ENCODE assay signal across 31 cellular contexts in the genomic region with DNA sequence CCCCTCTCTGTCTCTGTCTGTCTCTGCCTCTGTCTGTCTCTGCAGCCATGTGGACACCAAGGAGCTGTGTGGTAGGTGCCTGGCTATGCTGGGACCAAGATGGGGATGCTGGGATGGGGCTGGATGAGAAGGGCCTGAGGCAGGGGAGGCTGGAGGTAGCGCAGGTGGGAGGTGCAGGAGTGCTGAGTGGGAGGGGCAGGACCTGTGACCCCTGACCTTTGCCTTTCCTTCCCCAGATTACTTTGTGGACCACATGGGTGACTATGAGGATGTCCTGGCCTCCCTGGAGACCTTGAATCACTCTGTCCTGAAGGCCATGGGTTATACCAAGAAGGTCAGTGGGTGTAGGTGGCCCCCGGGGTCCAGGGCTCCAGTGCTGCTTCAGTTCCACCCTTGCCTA. TPM values are rescaled to one million over a fixed set of nuclear protein-coding genes. Genes with fewer than 3 reads are reported as not detected.
"Had no signal": no experiment of that assay in that cellular context is flagged by ENCODE, and none has a peak within 500 bp of the region (broad histone marks: within the 10 kb centered on the region; RNA-seq: fewer than 3 reads in every experiment).

No MANE protein-coding gene starts in this region.

- DNase-seq: activated CD4-positive, alpha-beta memory T cell treated with anti-CD3 and anti-CD28 coated beads for 36 hours; activated CD4-positive, alpha-beta T cell treated with anti-CD3 and anti-CD28 coated beads for 36 hours; activated CD4-positive, alpha-beta T cell treated with anti-CD3 and anti-CD28 coated beads, Interleukin-2, amount 10 ng/mL, durations not matched to agents 24 days and 14 days; activated CD4-positive, CD25-positive, alpha-beta regulatory T cell; activated CD4-positive, CD25-positive, alpha-beta regulatory T cell treated with anti-CD3 and anti-CD28 coated beads, Interleukin-2, amount 50 U/mL, for 72 hours; activated CD8-positive, alpha-beta memory T cell treated with anti-CD3 and anti-CD28 coated beads, Interleukin-2, amount 10 ng/mL, durations not matched to agents 7 days and 5 days; activated CD8-positive, alpha-beta memory T cell treated with anti-CD3 and anti-CD28 coated beads, Interleukin-2, amount 50 U/mL, for 48 hours; activated CD8-positive, alpha-beta T cell treated with anti-CD3 and anti-CD28 coated beads, Interleukin-2, amount 10 ng/mL, durations not matched to agents 7 days and 5 days; activated gamma-delta T cell treated with Interleukin-2 at 50 U/mL for 16 hours; activated naive CD4-positive, alpha-beta T cell treated with anti-CD3 and anti-CD28 coated beads, Interleukin-2, amount 50 U/mL, for 16 hours; activated naive CD4-positive, alpha-beta T cell treated with Interleukin-2 at 50 U/mL for 16 hours; activated T-cell treated with anti-CD3 and anti-CD28 coated beads for 4 hours; activated T-cell treated with anti-CD3 and anti-CD28 coated beads, Interleukin-2, amount 50 U/mL, for 24 hours; activated T-cell treated with anti-CD3 and anti-CD28 coated beads, Interleukin-2, amount 50 U/mL, for 72 hours; cortex of kidney; dermis blood vessel endothelial cell; effector CD4-positive, alpha-beta T cell; effector memory CD8-positive, alpha-beta T cell; foreskin keratinocyte; gastrocnemius medialis; glutamatergic neuron; T-helper 2 cell had no signal

- H3K27me3 Mint-ChIP-seq: activated CD4-positive, alpha-beta T cell treated with anti-CD3 and anti-CD28 coated beads for 36 hours; activated CD4-positive, alpha-beta T cell treated with anti-CD3 and anti-CD28 coated beads, Interleukin-2, amount 10 ng/mL, durations not matched to agents 24 days and 14 days; activated CD8-positive, alpha-beta memory T cell treated with anti-CD3 and anti-CD28 coated beads, Interleukin-2, amount 10 ng/mL, durations not matched to agents 7 days and 5 days; activated naive CD8-positive, alpha-beta T cell had no signal

- H3K4me1 Mint-ChIP-seq: activated CD4-positive, alpha-beta T cell treated with anti-CD3 and anti-CD28 coated beads for 36 hours; activated CD4-positive, alpha-beta T cell treated with anti-CD3 and anti-CD28 coated beads, Interleukin-2, amount 10 ng/mL, durations not matched to agents 24 days and 14 days; activated CD8-positive, alpha-beta memory T cell treated with anti-CD3 and anti-CD28 coated beads, Interleukin-2, amount 10 ng/mL, durations not matched to agents 7 days and 5 days had no signal

- H3K27ac ChIP-seq: ascending aorta, breast epithelium, cardiac muscle cell, esophagus muscularis mucosa, foreskin keratinocyte, gastrocnemius medialis, heart left ventricle had no signal

- H3K9me3 ChIP-seq: gastrocnemius medialis had no signal

- H3K9me3 Mint-ChIP-seq: activated CD4-positive, alpha-beta T cell treated with anti-CD3 and anti-CD28 coated beads, Interleukin-2, amount 10 ng/mL, durations not matched to agents 24 days and 14 days had no signal

- H3K4me3 Mint-ChIP-seq: activated CD4-positive, alpha-beta memory T cell treated with anti-CD3 and anti-CD28 coated beads for 36 hours; activated CD4-positive, alpha-beta T cell treated with anti-CD3 and anti-CD28 coated beads for 36 hours; activated CD4-positive, alpha-beta T cell treated with anti-CD3 and anti-CD28 coated beads, Interleukin-2, amount 10 ng/mL, durations not matched to agents 24 days and 14 days; activated CD8-positive, alpha-beta memory T cell treated with anti-CD3 and anti-CD28 coated beads, Interleukin-2, amount 10 ng/mL, durations not matched to agents 7 days and 5 days; activated CD8-positive, alpha-beta T cell treated with anti-CD3 and anti-CD28 coated beads, Interleukin-2, amount 10 ng/mL, durations not matched to agents 7 days and 5 days; activated naive CD8-positive, alpha-beta T cell; activated T-cell treated with anti-CD3 and anti-CD28 coated beads, Interleukin-2, amount 50 U/mL, for 24 hours; activated T-cell treated with anti-CD3 and anti-CD28 coated beads, Interleukin-2, amount 50 U/mL, for 72 hours; brain; effector memory CD8-positive, alpha-beta T cell had no signal

- ATAC-seq: activated CD4-positive, alpha-beta T cell treated with anti-CD3 and anti-CD28 coated beads for 36 hours; activated CD8-positive, alpha-beta memory T cell treated with anti-CD3 and anti-CD28 coated beads, Interleukin-2, amount 10 ng/mL, durations not matched to agents 7 days and 5 days; activated CD8-positive, alpha-beta T cell treated with anti-CD3 and anti-CD28 coated beads, Interleukin-2, amount 10 ng/mL, durations not matched to agents 7 days and 5 days; activated T-cell treated with anti-CD3 and anti-CD28 coated beads, Interleukin-2, amount 50 U/mL, for 72 hours; effector memory CD8-positive, alpha-beta T cell; foreskin keratinocyte; gastrocnemius medialis; heart left ventricle had no signal

- H3K4me1 ChIP-seq: ascending aorta, breast epithelium, esophagus muscularis mucosa, foreskin keratinocyte, gastrocnemius medialis had no signal

- H3K36me3 Mint-ChIP-seq: activated CD4-positive, alpha-beta memory T cell treated with anti-CD3 and anti-CD28 coated beads for 36 hours; activated CD8-positive, alpha-beta memory T cell treated with anti-CD3 and anti-CD28 coated beads, Interleukin-2, amount 10 ng/mL, durations not matched to agents 7 days and 5 days; activated naive CD8-positive, alpha-beta T cell had no signal

- H3K27ac Mint-ChIP-seq: activated CD4-positive, alpha-beta memory T cell treated with anti-CD3 and anti-CD28 coated beads for 36 hours; activated CD4-positive, alpha-beta T cell treated with anti-CD3 and anti-CD28 coated beads for 36 hours; activated CD4-positive, alpha-beta T cell treated with anti-CD3 and anti-CD28 coated beads, Interleukin-2, amount 10 ng/mL, durations not matched to agents 24 days and 14 days; activated CD8-positive, alpha-beta memory T cell treated with anti-CD3 and anti-CD28 coated beads, Interleukin-2, amount 10 ng/mL, durations not matched to agents 7 days and 5 days; activated CD8-positive, alpha-beta T cell treated with anti-CD3 and anti-CD28 coated beads, Interleukin-2, amount 10 ng/mL, durations not matched to agents 7 days and 5 days; activated naive CD8-positive, alpha-beta T cell; activated T-cell treated with anti-CD3 and anti-CD28 coated beads, Interleukin-2, amount 50 U/mL, for 24 hours; activated T-cell treated with anti-CD3 and anti-CD28 coated beads, Interleukin-2, amount 50 U/mL, for 72 hours; effector memory CD8-positive, alpha-beta T cell had no signal

- H3K27me3 ChIP-seq: ascending aorta, breast epithelium, cardiac muscle cell, esophagus muscularis mucosa, gastrocnemius medialis had no signal

RNA-seq across cellular contexts. Expression of a gene that starts 12.8 kb away (rescaled TPM):
- total RNA-seq: activated CD4-positive, alpha-beta memory T cell treated with anti-CD3 and anti-CD28 coated beads for 36 hours; activated CD4-positive, alpha-beta T cell treated with anti-CD3 and anti-CD28 coated beads for 36 hours; activated CD4-positive, alpha-beta T cell treated with anti-CD3 and anti-CD28 coated beads, Interleukin-2, amount 10 ng/mL, durations not matched to agents 24 days and 14 days; activated CD8-positive, alpha-beta memory T cell treated with anti-CD3 and anti-CD28 coated beads for 36 hours; activated CD8-positive, alpha-beta memory T cell treated with anti-CD3 and anti-CD28 coated beads, Interleukin-2, amount 10 ng/mL, durations not matched to agents 7 days and 5 days; activated CD8-positive, alpha-beta T cell treated with anti-CD3 and anti-CD28 coated beads, Interleukin-2, amount 10 ng/mL, durations not matched to agents 7 days and 5 days; ascending aorta; dermis blood vessel endothelial cell; esophagus muscularis mucosa; foreskin keratinocyte; gastrocnemius medialis; T-helper 1 cell treated with Interleukin-12 subunit alpha and Interleukin-12 subunit beta and Interleukin-4 antibody, amounts not matched to agents 30 ng/mL and 1 ng/mL, for 36 hours had no signal
